Comparison of ENCODE assay signal across 4 cellular contexts in genomic region chr22:48520207-48520606, GRCh38.
"Had no signal": no experiment of that assay in that cellular context is flagged by ENCODE, and none has a peak within 500 bp of the region (broad histone marks: within the 10 kb centered on the region; RNA-seq: fewer than 3 reads in every experiment).

No MANE protein-coding gene starts in this region.

- H3K4me3 ChIP-seq: GM23338, K562 had no signal

- DNase-seq: HCEC 1CT, IMR-90 had no signal

- H2AFZ ChIP-seq: GM23338 had no signal

- H3K27ac Mint-ChIP-seq: GM23338 had no signal

- H3K4me2 ChIP-seq: GM23338 had no signal

- ATAC-seq: GM23338, K562 had no signal

- H3K4me3 Mint-ChIP-seq: GM23338 had no signal

- H3K9me3 Mint-ChIP-seq: GM23338 had no signal
